18 cellular contexts compared by ENCODE assay signal in the genomic region with DNA sequence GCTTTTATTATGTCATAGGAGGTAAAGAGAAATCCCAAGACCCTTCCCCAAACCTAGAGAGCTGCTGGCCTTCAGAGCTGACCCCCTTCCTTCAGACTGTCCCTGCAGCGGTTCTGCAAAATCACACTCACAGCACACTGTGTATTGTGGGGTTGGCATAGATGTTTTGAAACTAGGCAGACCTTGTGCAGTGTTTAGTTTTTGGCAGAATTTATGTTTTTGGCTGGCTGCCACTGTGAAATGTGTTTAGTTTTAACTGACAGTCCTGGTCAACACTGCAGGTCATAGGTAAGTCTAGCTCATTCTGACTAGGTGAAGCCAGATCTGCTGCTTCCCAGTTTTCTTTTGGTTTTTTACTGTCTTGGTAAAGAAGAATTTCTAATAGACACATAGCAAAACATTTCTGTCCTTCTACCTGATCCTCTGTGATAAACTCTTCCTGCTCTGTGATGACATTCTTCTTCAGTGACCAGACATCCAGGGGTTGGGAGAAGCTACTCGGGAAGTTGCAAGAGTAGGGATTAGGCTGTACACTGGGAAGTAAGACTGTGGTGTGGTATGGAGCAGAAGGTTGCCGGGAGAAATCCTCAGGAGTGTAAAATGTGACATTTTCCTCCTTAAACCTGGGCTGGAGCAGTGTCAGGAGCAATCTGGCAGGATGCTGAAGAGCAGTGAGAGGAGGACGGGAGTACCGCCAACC.
DNase-seq lines count a peak whose midpoint lies in the region; ATAC-seq and TF ChIP-seq lines count a peak whose summit lies in the region.
"Had no signal": no experiment of that assay in that cellular context is flagged by ENCODE, and none has a peak within 500 bp of the region (broad histone marks: within the 10 kb centered on the region; RNA-seq: fewer than 3 reads in every experiment).

No MANE protein-coding gene starts in this region.

- in situ Hi-C loops in transverse colon (cut with MboI; ENCODE audit: low pct_ligation_motif_present in 1 of 4, low pct_unique_long_range_greater_than_20kb in 1 of 4, low sequenced_read_pairs in 3 of 4) = no loop called here

- H3K9ac ChIP-seq in muscle layer of colon (ENCODE audit: low read length) = no peak overlapping the region

- H3K4me1 ChIP-seq in muscle layer of colon (ENCODE audit: insufficient read depth, low read length) (peaks cover 55% of the 10 kb centered on the region), transverse colon (peaks cover 0 to 10% (median 3%) of the 10 kb centered on the region in 4 donors), vagina (no peaks in the 10 kb centered on the region)
- H3K4me1 ChIP-seq: A549, HAP-1, Peyer's patch had no signal

- H3K9me3 ChIP-seq in muscle layer of colon (ENCODE audit: low read length) (no peaks in the 10 kb centered on the region), transverse colon (no peaks in the 10 kb centered on the region), vagina (no peaks in the 10 kb centered on the region)
- H3K9me3 ChIP-seq: BE2C, HAP-1, MG63, Peyer's patch had no signal

- no peak overlapping the region for H3K4me3 Mint-ChIP-seq in activated CD8-positive, alpha-beta T cell treated with anti-CD3 and anti-CD28 coated beads, Interleukin-2, amount 10 ng/mL, durations not matched to agents 7 days and 5 days

- POLR2A ChIA-PET in activated CD8-positive, alpha-beta T cell treated with anti-CD3 and anti-CD28 coated beads, Interleukin-2, amount 10 ng/mL, durations not matched to agents 7 days and 5 days (lab: Charles Lee) = no interaction called here

- peak; percentile 84 for TF ChIP-seq EP300 in transverse colon (IDR thresholded peaks at IDR 0.05; ENCODE audit: low read depth)

- no peaks in the 10 kb centered on the region for H3K27me3 ChIP-seq in muscle layer of colon (ENCODE audit: control insufficient read depth in 1 of 2, insufficient read depth in 2 of 2, low read length in 2 of 2)
- no peaks in the 10 kb centered on the region for H3K27me3 ChIP-seq in transverse colon
- H3K27me3 ChIP-seq in vagina = no peaks in the 10 kb centered on the region
- H3K27me3 ChIP-seq: BE2C, MG63, Peyer's patch had no signal

- peak overlapping the region in 1 of 2 donors; percentile 26 for H3K4me3 ChIP-seq in muscle layer of colon (ENCODE audit: low read depth in 1 of 2, low read length in 2 of 2)
- no peak overlapping the region for H3K4me3 ChIP-seq in transverse colon
- no peak overlapping the region for H3K4me3 ChIP-seq in vagina
- H3K4me3 ChIP-seq: A549, HAP-1, MG63, Peyer's patch had no signal

- WGBS in transverse colon (ENCODE audit: low coverage in 1 of 2), 2 donors = 70% methylated on average over 3 to 5 of the region's 5 CpGs

- H3K36me3 ChIP-seq in muscle layer of colon (ENCODE audit: insufficient read depth, low read length) (no peaks in the 10 kb centered on the region), transverse colon (no peaks in the 10 kb centered on the region), vagina (no peaks in the 10 kb centered on the region)
- H3K36me3 ChIP-seq: BE2C, HAP-1, MG63, Peyer's patch had no signal

- no peak for TF ChIP-seq CTCF in transverse colon (IDR thresholded peaks at IDR 0.05)
- no peak for TF ChIP-seq CTCF in vagina (IDR thresholded peaks at IDR 0.05)

- H3K27ac ChIP-seq in muscle layer of colon (ENCODE audit: low read depth, low read length) (peak overlapping the region; percentile 79), transverse colon (peak overlapping the region; percentile 9 to 75 (median 60)), vagina (no peak overlapping the region)
- H3K27ac ChIP-seq: A549 had no signal

- intact Hi-C loops in transverse colon (cut with DNase I; ENCODE audit: low total_unique reads) (no loop called here), left colon (cut with DNase I, micrococcal nuclease) (no loop called here), vagina (cut with DNase I) (no loop called here)

- no peaks in the 10 kb centered on the region for H3K4me1 Mint-ChIP-seq in activated CD8-positive, alpha-beta T cell treated with anti-CD3 and anti-CD28 coated beads, Interleukin-2, amount 10 ng/mL, durations not matched to agents 7 days and 5 days (ENCODE audit: low read depth)

- CTCF ChIA-PET in activated CD8-positive, alpha-beta T cell treated with anti-CD3 and anti-CD28 coated beads, Interleukin-2, amount 10 ng/mL, durations not matched to agents 7 days and 5 days (lab: Charles Lee) = no interaction called here

- DNase-seq in H4 (ENCODE audit: low spot score) = peak; percentile 19
- DNase-seq in amniotic epithelial cell (ENCODE audit: low read depth) = peak; percentile 11
- DNase-seq in transverse colon = no peak
- no peak for DNase-seq in NCI-H345 treated with DMSO at 0.1 percent for 48 hours (lab: John Stamatoyannopoulos, UW; ENCODE audit: unreplicated experiment)
- DNase-seq in left colon = no peak
- no peak for DNase-seq in activated CD8-positive, alpha-beta T cell treated with anti-CD3 and anti-CD28 coated beads, Interleukin-2, amount 10 ng/mL, durations not matched to agents 7 days and 5 days
- DNase-seq in vagina (ENCODE audit: extremely low spot score in 2 of 2) = no peak
- DNase-seq: BE2C, DMS79, Kasumi-1, MG63, NCI-H1417 treated with DMSO at 0.1 percent for 48 hours, NCI-H187, NCI-H748 treated with DMSO at 0.1 percent for 48 hours, Peyer's patch had no signal

- no peak overlapping the region for H3K27ac Mint-ChIP-seq in activated CD8-positive, alpha-beta T cell treated with anti-CD3 and anti-CD28 coated beads, Interleukin-2, amount 10 ng/mL, durations not matched to agents 7 days and 5 days

- no peaks in the 10 kb centered on the region for H3K9me3 Mint-ChIP-seq in activated CD8-positive, alpha-beta T cell treated with anti-CD3 and anti-CD28 coated beads, Interleukin-2, amount 10 ng/mL, durations not matched to agents 7 days and 5 days (ENCODE audit: insufficient read depth)

- no peak for ATAC-seq in left colon
- no peak for ATAC-seq in activated CD8-positive, alpha-beta T cell treated with anti-CD3 and anti-CD28 coated beads, Interleukin-2, amount 10 ng/mL, durations not matched to agents 7 days and 5 days
- ATAC-seq: A549 had no signal

- H3K36me3 Mint-ChIP-seq in activated CD8-positive, alpha-beta T cell treated with anti-CD3 and anti-CD28 coated beads, Interleukin-2, amount 10 ng/mL, durations not matched to agents 7 days and 5 days (ENCODE audit: low read depth) = no peaks in the 10 kb centered on the region

- H3K27me3 Mint-ChIP-seq in activated CD8-positive, alpha-beta T cell treated with anti-CD3 and anti-CD28 coated beads, Interleukin-2, amount 10 ng/mL, durations not matched to agents 7 days and 5 days (ENCODE audit: low read depth) = peaks cover 2% of the 10 kb centered on the region

- no peak for TF ChIP-seq POLR2A in transverse colon (IDR thresholded peaks at IDR 0.05)
- no peak for TF ChIP-seq POLR2A in vagina (IDR thresholded peaks at IDR 0.05)

Comparison
In these comparisons a context has a peak if more than half of its experiments do, and no peak if none do; other contexts are left out.
1. DNase-seq: peak in H4 (single experiment) and amniotic epithelial cell (single experiment); none in transverse colon (single experiment), NCI-H345 treated with DMSO at 0.1 percent for 48 hours (single experiment), left colon (0 of 2), activated CD8-positive, alpha-beta T cell treated with anti-CD3 and anti-CD28 coated beads, Interleukin-2, amount 10 ng/mL, durations not matched to agents 7 days and 5 days (single experiment) and vagina (0 of 2).